Comparison of ENCODE assay signal across 1 cellular context in the genomic region with DNA sequence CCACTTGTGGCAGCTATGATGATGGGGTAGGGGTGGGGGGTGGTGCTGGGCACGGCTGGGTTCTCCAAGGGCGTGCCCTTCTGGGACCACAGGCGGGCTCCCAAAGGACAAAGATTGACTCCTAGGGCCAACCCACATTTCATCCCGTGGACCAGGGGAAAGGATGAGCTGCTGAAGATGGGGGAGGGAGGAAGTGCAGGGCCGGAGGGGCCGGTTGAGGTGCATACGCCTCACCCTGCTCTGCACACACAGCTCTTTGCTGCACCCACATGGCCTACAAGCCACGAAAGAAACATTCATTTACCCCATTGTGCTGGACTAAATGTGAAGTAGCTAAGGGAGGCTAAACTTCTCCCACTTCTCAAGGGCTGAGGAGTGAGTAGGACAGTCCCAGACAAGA.
TF ChIP-seq lines count a peak whose summit lies in the region.

No MANE protein-coding gene starts in this region.

TF ChIP-seq in K562, 482 proteins besides CTCF, POLR2A, EP300 and RAD21 (continued from another document):
- TF ChIP-seq MITF (IDR thresholded peaks at IDR 0.05): no peak
- TF ChIP-seq CEBPB (tag; IDR thresholded peaks at IDR 0.05): no peak
